18 cellular contexts compared by ENCODE assay signal in genomic region chr15:62476163-62476562, GRCh38.
"Had no signal": no experiment of that assay in that cellular context is flagged by ENCODE, and none has a peak within 500 bp of the region (broad histone marks: within the 10 kb centered on the region; RNA-seq: fewer than 3 reads in every experiment).

No MANE protein-coding gene starts in this region.

- H3K36me3 Mint-ChIP-seq: activated naive CD8-positive, alpha-beta T cell; stimulated activated effector memory CD8-positive, alpha-beta T cell treated with anti-CD3 and anti-CD28 coated beads, Interleukin-12 subunit alpha, Interleukin-12 subunit beta, amount 100 ng/mL, for 72 hours; type B pancreatic cell had no signal

- ATAC-seq: activated T-cell treated with anti-CD3 and anti-CD28 coated beads, Interleukin-2, amount 50 U/mL, for 72 hours; effector memory CD8-positive, alpha-beta T cell; left lobe of liver; stimulated activated effector memory CD8-positive, alpha-beta T cell treated with anti-CD3 and anti-CD28 coated beads, Interleukin-12 subunit alpha, Interleukin-12 subunit beta, amount 100 ng/mL, for 72 hours had no signal

- H3K27me3 ChIP-seq: right atrium auricular region had no signal

- H3K9me3 ChIP-seq: right atrium auricular region had no signal

- H3K4me1 Mint-ChIP-seq: stimulated activated effector memory CD8-positive, alpha-beta T cell treated with anti-CD3 and anti-CD28 coated beads, Interleukin-12 subunit alpha, Interleukin-12 subunit beta, amount 100 ng/mL, for 72 hours had no signal

- H3K27me3 Mint-ChIP-seq: activated naive CD8-positive, alpha-beta T cell had no signal

- DNase-seq: activated CD4-positive, alpha-beta T cell treated with anti-CD3 and anti-CD28 coated beads for 1 hour; activated gamma-delta T cell; activated T-cell treated with anti-CD3 and anti-CD28 coated beads, Interleukin-2, amount 50 U/mL, for 72 hours; amniotic stem cell; effector memory CD8-positive, alpha-beta T cell; foreskin fibroblast; mammary epithelial cell; small intestine; stimulated activated CD4-positive, alpha-beta T cell treated with anti-CD3 and anti-CD28 coated beads, Interleukin-4, amount 100 ng/mL, for 24 hours; SW 1271; T-helper 2 cell; WERI-Rb-1 had no signal

- H3K4me3 Mint-ChIP-seq: activated naive CD8-positive, alpha-beta T cell; activated T-cell treated with anti-CD3 and anti-CD28 coated beads, Interleukin-2, amount 50 U/mL, for 72 hours; effector memory CD8-positive, alpha-beta T cell; stimulated activated effector memory CD8-positive, alpha-beta T cell treated with anti-CD3 and anti-CD28 coated beads, Interleukin-12 subunit alpha, Interleukin-12 subunit beta, amount 100 ng/mL, for 72 hours; type B pancreatic cell had no signal

- H3K4me3 ChIP-seq: cardiac muscle cell, right atrium auricular region had no signal

- H3K27ac ChIP-seq: cardiac muscle cell, WERI-Rb-1 had no signal

- H3K27ac Mint-ChIP-seq: activated naive CD8-positive, alpha-beta T cell; activated T-cell treated with anti-CD3 and anti-CD28 coated beads, Interleukin-2, amount 50 U/mL, for 72 hours; effector memory CD8-positive, alpha-beta T cell; stimulated activated effector memory CD8-positive, alpha-beta T cell treated with anti-CD3 and anti-CD28 coated beads, Interleukin-12 subunit alpha, Interleukin-12 subunit beta, amount 100 ng/mL, for 72 hours; type B pancreatic cell had no signal

- H3K9me3 Mint-ChIP-seq: activated T-cell treated with anti-CD3 and anti-CD28 coated beads, Interleukin-2, amount 50 U/mL, for 72 hours; effector memory CD8-positive, alpha-beta T cell; stimulated activated effector memory CD8-positive, alpha-beta T cell treated with anti-CD3 and anti-CD28 coated beads, Interleukin-12 subunit alpha, Interleukin-12 subunit beta, amount 100 ng/mL, for 72 hours; type B pancreatic cell had no signal

- H3K36me3 ChIP-seq: cardiac muscle cell, right atrium auricular region, WERI-Rb-1 had no signal
